ENCODE assay signal across 1 cellular context in the genomic region with DNA sequence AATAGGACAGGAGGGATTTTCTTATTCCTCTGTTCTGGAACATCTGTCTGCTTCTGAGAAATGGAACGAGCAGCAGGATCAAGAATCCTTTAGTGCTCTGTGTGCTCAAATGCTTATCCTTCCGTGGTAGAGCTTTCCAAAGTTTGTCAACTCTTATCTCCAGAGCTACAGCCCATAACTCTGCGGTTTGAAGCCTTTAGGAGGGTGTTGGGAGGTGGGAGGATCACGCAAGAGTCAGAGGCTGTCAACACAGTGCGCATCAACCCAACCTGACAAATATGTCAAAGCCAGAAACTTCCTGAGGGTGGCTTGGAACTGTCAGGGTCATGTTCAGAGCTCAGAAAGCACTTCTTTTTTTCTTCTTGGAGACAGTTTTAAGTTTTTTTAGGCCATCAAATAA.
A peak's percentile ranks its signal among the peaks of the same experiment; 100 is the strongest.
TF ChIP-seq lines count a peak whose summit lies in the region.

No MANE protein-coding gene starts in this region.

TF ChIP-seq in K562, 482 proteins besides CTCF, POLR2A, EP300 and RAD21 (continued from another document and continues in another):
- TF ChIP-seq, protein P1, sequence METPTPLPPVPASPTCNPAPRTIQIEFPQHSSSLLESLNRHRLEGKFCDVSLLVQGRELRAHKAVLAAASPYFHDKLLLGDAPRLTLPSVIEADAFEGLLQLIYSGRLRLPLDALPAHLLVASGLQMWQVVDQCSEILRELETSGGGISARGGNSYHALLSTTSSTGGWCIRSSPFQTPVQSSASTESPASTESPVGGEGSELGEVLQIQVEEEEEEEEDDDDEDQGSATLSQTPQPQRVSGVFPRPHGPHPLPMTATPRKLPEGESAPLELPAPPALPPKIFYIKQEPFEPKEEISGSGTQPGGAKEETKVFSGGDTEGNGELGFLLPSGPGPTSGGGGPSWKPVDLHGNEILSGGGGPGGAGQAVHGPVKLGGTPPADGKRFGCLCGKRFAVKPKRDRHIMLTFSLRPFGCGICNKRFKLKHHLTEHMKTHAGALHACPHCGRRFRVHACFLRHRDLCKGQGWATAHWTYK (CRISPR knock-in tag; IDR thresholded peaks at IDR 0.05): no peak
- no peak for TF ChIP-seq NCOA2 (IDR thresholded peaks at IDR 0.05; ENCODE audit: partially characterized antibody in 2 of 2)
- TF ChIP-seq NCOA4 (IDR thresholded peaks at IDR 0.05; ENCODE audit: partially characterized antibody): no peak
- TF ChIP-seq, protein P2, sequence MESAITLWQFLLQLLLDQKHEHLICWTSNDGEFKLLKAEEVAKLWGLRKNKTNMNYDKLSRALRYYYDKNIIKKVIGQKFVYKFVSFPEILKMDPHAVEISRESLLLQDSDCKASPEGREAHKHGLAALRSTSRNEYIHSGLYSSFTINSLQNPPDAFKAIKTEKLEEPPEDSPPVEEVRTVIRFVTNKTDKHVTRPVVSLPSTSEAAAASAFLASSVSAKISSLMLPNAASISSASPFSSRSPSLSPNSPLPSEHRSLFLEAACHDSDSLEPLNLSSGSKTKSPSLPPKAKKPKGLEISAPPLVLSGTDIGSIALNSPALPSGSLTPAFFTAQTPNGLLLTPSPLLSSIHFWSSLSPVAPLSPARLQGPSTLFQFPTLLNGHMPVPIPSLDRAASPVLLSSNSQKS (CRISPR knock-in tag; IDR thresholded peaks at IDR 0.05): no peak
- peak; percentile 78 for TF ChIP-seq FOXJ2 (tag; IDR thresholded peaks at IDR 0.05)
- TF ChIP-seq, protein P3, sequence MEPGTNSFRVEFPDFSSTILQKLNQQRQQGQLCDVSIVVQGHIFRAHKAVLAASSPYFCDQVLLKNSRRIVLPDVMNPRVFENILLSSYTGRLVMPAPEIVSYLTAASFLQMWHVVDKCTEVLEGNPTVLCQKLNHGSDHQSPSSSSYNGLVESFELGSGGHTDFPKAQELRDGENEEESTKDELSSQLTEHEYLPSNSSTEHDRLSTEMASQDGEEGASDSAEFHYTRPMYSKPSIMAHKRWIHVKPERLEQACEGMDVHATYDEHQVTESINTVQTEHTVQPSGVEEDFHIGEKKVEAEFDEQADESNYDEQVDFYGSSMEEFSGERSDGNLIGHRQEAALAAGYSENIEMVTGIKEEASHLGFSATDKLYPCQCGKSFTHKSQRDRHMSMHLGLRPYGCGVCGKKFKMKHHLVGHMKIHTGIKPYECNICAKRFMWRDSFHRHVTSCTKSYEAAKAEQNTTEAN (CRISPR knock-in tag; IDR thresholded peaks at IDR 0.05): no peak
- TF ChIP-seq, protein P4, sequence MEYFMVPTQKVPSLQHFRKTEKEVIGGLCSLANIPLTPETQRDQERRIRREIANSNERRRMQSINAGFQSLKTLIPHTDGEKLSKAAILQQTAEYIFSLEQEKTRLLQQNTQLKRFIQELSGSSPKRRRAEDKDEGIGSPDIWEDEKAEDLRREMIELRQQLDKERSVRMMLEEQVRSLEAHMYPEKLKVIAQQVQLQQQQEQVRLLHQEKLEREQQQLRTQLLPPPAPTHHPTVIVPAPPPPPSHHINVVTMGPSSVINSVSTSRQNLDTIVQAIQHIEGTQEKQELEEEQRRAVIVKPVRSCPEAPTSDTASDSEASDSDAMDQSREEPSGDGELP (CRISPR knock-in tag; IDR thresholded peaks at IDR 0.05; ENCODE audit: borderline replicate concordance): no peak
- TF ChIP-seq, protein P5, sequence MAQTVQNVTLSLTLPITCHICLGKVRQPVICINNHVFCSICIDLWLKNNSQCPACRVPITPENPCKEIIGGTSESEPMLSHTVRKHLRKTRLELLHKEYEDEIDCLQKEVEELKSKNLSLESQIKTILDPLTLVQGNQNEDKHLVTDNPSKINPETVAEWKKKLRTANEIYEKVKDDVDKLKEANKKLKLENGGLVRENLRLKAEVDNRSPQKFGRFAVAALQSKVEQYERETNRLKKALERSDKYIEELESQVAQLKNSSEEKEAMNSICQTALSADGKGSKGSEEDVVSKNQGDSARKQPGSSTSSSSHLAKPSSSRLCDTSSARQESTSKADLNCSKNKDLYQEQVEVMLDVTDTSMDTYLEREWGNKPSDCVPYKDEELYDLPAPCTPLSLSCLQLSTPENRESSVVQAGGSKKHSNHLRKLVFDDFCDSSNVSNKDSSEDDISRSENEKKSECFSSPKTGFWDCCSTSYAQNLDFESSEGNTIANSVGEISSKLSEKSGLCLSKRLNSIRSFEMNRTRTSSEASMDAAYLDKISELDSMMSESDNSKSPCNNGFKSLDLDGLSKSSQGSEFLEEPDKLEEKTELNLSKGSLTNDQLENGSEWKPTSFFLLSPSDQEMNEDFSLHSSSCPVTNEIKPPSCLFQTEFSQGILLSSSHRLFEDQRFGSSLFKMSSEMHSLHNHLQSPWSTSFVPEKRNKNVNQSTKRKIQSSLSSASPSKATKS (CRISPR knock-in tag; IDR thresholded peaks at IDR 0.05): no peak
- no peak for TF ChIP-seq XRCC4 (IDR thresholded peaks at IDR 0.05; ENCODE audit: extremely low read depth, insufficient read depth, insufficient read length)
- peak; percentile 50 for TF ChIP-seq FOSL1 (tag; conservative IDR thresholded peaks at IDR 0.05)
- TF ChIP-seq TEAD2 (tag; IDR thresholded peaks at IDR 0.05): no peak
- TF ChIP-seq, protein P6, sequence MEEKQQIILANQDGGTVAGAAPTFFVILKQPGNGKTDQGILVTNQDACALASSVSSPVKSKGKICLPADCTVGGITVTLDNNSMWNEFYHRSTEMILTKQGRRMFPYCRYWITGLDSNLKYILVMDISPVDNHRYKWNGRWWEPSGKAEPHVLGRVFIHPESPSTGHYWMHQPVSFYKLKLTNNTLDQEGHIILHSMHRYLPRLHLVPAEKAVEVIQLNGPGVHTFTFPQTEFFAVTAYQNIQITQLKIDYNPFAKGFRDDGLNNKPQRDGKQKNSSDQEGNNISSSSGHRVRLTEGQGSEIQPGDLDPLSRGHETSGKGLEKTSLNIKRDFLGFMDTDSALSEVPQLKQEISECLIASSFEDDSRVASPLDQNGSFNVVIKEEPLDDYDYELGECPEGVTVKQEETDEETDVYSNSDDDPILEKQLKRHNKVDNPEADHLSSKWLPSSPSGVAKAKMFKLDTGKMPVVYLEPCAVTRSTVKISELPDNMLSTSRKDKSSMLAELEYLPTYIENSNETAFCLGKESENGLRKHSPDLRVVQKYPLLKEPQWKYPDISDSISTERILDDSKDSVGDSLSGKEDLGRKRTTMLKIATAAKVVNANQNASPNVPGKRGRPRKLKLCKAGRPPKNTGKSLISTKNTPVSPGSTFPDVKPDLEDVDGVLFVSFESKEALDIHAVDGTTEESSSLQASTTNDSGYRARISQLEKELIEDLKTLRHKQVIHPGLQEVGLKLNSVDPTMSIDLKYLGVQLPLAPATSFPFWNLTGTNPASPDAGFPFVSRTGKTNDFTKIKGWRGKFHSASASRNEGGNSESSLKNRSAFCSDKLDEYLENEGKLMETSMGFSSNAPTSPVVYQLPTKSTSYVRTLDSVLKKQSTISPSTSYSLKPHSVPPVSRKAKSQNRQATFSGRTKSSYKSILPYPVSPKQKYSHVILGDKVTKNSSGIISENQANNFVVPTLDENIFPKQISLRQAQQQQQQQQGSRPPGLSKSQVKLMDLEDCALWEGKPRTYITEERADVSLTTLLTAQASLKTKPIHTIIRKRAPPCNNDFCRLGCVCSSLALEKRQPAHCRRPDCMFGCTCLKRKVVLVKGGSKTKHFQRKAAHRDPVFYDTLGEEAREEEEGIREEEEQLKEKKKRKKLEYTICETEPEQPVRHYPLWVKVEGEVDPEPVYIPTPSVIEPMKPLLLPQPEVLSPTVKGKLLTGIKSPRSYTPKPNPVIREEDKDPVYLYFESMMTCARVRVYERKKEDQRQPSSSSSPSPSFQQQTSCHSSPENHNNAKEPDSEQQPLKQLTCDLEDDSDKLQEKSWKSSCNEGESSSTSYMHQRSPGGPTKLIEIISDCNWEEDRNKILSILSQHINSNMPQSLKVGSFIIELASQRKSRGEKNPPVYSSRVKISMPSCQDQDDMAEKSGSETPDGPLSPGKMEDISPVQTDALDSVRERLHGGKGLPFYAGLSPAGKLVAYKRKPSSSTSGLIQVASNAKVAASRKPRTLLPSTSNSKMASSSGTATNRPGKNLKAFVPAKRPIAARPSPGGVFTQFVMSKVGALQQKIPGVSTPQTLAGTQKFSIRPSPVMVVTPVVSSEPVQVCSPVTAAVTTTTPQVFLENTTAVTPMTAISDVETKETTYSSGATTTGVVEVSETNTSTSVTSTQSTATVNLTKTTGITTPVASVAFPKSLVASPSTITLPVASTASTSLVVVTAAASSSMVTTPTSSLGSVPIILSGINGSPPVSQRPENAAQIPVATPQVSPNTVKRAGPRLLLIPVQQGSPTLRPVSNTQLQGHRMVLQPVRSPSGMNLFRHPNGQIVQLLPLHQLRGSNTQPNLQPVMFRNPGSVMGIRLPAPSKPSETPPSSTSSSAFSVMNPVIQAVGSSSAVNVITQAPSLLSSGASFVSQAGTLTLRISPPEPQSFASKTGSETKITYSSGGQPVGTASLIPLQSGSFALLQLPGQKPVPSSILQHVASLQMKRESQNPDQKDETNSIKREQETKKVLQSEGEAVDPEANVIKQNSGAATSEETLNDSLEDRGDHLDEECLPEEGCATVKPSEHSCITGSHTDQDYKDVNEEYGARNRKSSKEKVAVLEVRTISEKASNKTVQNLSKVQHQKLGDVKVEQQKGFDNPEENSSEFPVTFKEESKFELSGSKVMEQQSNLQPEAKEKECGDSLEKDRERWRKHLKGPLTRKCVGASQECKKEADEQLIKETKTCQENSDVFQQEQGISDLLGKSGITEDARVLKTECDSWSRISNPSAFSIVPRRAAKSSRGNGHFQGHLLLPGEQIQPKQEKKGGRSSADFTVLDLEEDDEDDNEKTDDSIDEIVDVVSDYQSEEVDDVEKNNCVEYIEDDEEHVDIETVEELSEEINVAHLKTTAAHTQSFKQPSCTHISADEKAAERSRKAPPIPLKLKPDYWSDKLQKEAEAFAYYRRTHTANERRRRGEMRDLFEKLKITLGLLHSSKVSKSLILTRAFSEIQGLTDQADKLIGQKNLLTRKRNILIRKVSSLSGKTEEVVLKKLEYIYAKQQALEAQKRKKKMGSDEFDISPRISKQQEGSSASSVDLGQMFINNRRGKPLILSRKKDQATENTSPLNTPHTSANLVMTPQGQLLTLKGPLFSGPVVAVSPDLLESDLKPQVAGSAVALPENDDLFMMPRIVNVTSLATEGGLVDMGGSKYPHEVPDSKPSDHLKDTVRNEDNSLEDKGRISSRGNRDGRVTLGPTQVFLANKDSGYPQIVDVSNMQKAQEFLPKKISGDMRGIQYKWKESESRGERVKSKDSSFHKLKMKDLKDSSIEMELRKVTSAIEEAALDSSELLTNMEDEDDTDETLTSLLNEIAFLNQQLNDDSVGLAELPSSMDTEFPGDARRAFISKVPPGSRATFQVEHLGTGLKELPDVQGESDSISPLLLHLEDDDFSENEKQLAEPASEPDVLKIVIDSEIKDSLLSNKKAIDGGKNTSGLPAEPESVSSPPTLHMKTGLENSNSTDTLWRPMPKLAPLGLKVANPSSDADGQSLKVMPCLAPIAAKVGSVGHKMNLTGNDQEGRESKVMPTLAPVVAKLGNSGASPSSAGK (IDR thresholded peaks at IDR 0.05): no peak
- TF ChIP-seq SETDB1 (IDR thresholded peaks at IDR 0.05; ENCODE audit: low read length): no peak
- TF ChIP-seq SAFB (IDR thresholded peaks at IDR 0.05; ENCODE audit: borderline replicate concordance, low read depth, low read length): no peak
- no peak for TF ChIP-seq HCFC1 (IDR thresholded peaks at IDR 0.05; ENCODE audit: low read depth, low read length)
- no peak for TF ChIP-seq ZNF668 (CRISPR knock-in tag; IDR thresholded peaks at IDR 0.05)
- no peak for TF ChIP-seq ZNF282 (CRISPR knock-in tag; IDR thresholded peaks at IDR 0.05)
- no peak for TF ChIP-seq GTF2E2 (tag; IDR thresholded peaks at IDR 0.05)
- no peak for TF ChIP-seq ZNF830 (CRISPR knock-in tag; IDR thresholded peaks at IDR 0.05)
- no peak for TF ChIP-seq ZBTB17 (CRISPR knock-in tag; IDR thresholded peaks at IDR 0.05)
- TF ChIP-seq, protein P7, sequence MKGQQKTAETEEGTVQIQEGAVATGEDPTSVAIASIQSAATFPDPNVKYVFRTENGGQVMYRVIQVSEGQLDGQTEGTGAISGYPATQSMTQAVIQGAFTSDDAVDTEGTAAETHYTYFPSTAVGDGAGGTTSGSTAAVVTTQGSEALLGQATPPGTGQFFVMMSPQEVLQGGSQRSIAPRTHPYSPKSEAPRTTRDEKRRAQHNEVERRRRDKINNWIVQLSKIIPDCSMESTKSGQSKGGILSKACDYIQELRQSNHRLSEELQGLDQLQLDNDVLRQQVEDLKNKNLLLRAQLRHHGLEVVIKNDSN (CRISPR knock-in tag; IDR thresholded peaks at IDR 0.05): no peak
- TF ChIP-seq, protein P8, sequence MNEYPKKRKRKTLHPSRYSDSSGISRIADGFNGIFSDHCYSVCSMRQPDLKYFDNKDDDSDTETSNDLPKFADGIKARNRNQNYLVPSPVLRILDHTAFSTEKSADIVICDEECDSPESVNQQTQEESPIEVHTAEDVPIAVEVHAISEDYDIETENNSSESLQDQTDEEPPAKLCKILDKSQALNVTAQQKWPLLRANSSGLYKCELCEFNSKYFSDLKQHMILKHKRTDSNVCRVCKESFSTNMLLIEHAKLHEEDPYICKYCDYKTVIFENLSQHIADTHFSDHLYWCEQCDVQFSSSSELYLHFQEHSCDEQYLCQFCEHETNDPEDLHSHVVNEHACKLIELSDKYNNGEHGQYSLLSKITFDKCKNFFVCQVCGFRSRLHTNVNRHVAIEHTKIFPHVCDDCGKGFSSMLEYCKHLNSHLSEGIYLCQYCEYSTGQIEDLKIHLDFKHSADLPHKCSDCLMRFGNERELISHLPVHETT (CRISPR knock-in tag; conservative IDR thresholded peaks at IDR 0.05 in 1 of 2, IDR thresholded peaks at IDR 0.05 in 1 of 2): no peak
- TF ChIP-seq ZFPM2 (CRISPR knock-in tag; IDR thresholded peaks at IDR 0.05): no peak
- no peak for TF ChIP-seq HDGF (IDR thresholded peaks at IDR 0.05)
- TF ChIP-seq, protein P9, sequence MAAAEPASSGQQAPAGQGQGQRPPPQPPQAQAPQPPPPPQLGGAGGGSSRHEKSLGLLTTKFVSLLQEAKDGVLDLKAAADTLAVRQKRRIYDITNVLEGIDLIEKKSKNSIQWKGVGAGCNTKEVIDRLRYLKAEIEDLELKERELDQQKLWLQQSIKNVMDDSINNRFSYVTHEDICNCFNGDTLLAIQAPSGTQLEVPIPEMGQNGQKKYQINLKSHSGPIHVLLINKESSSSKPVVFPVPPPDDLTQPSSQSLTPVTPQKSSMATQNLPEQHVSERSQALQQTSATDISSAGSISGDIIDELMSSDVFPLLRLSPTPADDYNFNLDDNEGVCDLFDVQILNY (CRISPR knock-in tag; IDR thresholded peaks at IDR 0.05): no peak
- TF ChIP-seq RBM17 (IDR thresholded peaks at IDR 0.05; ENCODE audit: borderline replicate concordance, low read depth, low read length): no peak
- TF ChIP-seq, protein P10, sequence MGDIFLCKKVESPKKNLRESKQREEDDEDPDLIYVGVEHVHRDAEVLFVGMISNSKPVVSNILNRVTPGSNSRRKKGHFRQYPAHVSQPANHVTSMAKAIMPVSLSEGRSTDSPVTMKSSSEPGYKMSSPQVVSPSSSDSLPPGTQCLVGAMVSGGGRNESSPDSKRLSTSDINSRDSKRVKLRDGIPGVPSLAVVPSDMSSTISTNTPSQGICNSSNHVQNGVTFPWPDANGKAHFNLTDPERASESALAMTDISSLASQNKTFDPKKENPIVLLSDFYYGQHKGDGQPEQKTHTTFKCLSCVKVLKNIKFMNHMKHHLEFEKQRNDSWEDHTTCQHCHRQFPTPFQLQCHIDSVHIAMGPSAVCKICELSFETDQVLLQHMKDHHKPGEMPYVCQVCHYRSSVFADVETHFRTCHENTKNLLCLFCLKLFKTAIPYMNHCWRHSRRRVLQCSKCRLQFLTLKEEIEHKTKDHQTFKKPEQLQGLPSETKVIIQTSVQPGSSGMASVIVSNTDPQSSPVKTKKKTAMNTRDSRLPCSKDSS (IDR thresholded peaks at IDR 0.05; ENCODE audit: low read depth, partially characterized antibody): no peak
- no peak for TF ChIP-seq SRSF1 (IDR thresholded peaks at IDR 0.05; ENCODE audit: low read depth, low read length)
- TF ChIP-seq, protein P11, sequence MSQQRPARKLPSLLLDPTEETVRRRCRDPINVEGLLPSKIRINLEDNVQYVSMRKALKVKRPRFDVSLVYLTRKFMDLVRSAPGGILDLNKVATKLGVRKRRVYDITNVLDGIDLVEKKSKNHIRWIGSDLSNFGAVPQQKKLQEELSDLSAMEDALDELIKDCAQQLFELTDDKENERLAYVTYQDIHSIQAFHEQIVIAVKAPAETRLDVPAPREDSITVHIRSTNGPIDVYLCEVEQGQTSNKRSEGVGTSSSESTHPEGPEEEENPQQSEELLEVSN (IDR thresholded peaks at IDR 0.05; ENCODE audit: borderline replicate concordance in 1 of 2, extremely low read depth in 1 of 2, insufficient read depth in 1 of 2, insufficient read length in 1 of 2, low read depth in 1 of 2, low read length in 1 of 2, poor library complexity in 1 of 2, severe bottlenecking in 1 of 2): no peak
